In genomic region chr17:48547839-48548686, GRCh38 we compare ENCODE assay signal across 1 cellular context.
TF ChIP-seq lines count a peak whose summit lies in the region.

No MANE protein-coding gene starts in this region.

TF ChIP-seq in HepG2, 621 proteins besides CTCF, POLR2A, EP300 and RAD21:
- TF ChIP-seq RAD51 (IDR thresholded peaks at IDR 0.05; ENCODE audit: borderline replicate concordance) (peak; percentile 91), ZKSCAN5 (CRISPR knock-in tag; IDR thresholded peaks at IDR 0.05) (no peak), CBX2 (IDR thresholded peaks at IDR 0.05; ENCODE audit: low read depth, low read length) (peak; percentile 72; the same call in 1 of the 2 replicates), CBX2 (CRISPR knock-in tag; IDR thresholded peaks at IDR 0.05; ENCODE audit: low read depth) (no peak)
